Comparison of ENCODE assay signal across 8 cellular contexts in the genomic region with DNA sequence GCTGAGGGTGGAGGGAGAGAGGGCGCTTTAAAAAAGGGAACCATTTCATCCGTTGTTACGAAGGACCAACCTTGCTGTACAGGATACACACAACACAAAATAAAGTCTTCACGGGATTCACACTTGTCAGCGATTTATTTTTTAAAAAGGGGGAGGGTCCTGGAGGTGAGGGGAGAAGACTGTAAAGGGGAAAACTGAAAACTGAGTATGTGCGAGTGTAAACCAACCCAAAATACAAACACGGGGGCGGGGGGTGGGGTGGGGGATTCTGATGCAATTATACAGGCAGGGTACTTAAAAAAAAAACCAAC. TPM values are rescaled to one million over a fixed set of nuclear protein-coding genes. Genes with fewer than 3 reads are reported as not detected.
DNase-seq lines count a peak whose midpoint lies in the region; ATAC-seq and TF ChIP-seq lines count a peak whose summit lies in the region.

No MANE protein-coding gene starts in this region.

- H3K4me1 ChIP-seq in ascending aorta (peaks cover 0 to 6% of the 10 kb centered on the region in 2 donors), left lung (peaks cover 8 to 33% of the 10 kb centered on the region in 2 donors), tibial nerve (peaks cover 0 to 41% (median 16%) of the 10 kb centered on the region in 4 donors)

- ATAC-seq in GM18505 (IDR thresholded peaks at IDR 0.05; ENCODE audit: unreplicated experiment) (peak; percentile 18), HG03139 (IDR thresholded peaks at IDR 0.05; ENCODE audit: unreplicated experiment) (peak; percentile 16), left lung (peak; percentile 6)

- no peak for TF ChIP-seq CTCF in ascending aorta (IDR thresholded peaks at IDR 0.05)
- TF ChIP-seq CTCF in left lung (IDR thresholded peaks at IDR 0.05), result no peak
- no peak for TF ChIP-seq CTCF in tibial nerve (IDR thresholded peaks at IDR 0.05)

- TF ChIP-seq EP300 in tibial nerve (IDR thresholded peaks at IDR 0.05), result no peak

- intact Hi-C loops in ascending aorta (cut with DNase I) (loop anchor here (5.0 kb wide), 2 partner anchors 38 to 88 kb away; no protein-coding TSS in a partner anchor), left lung (cut with DNase I) (no loop called here)

- H3K27ac ChIP-seq in ascending aorta (peak overlapping the region; percentile 86 to 96), left lung (peak overlapping the region; percentile 87 to 98), tibial nerve (peak overlapping the region; percentile 74 to 98 (median 92))

- H3K27me3 ChIP-seq in ascending aorta (no peaks in the 10 kb centered on the region), left lung (no peaks in the 10 kb centered on the region), tibial nerve (no peaks in the 10 kb centered on the region)

- TF ChIP-seq POLR2A in GM18505 (IDR thresholded peaks at IDR 0.05; ENCODE audit: borderline replicate concordance, extremely low read depth, insufficient read depth, insufficient read length), result no peak
- TF ChIP-seq POLR2A in tibial nerve (IDR thresholded peaks at IDR 0.05), result no peak

- DNase-seq in ascending aorta (ENCODE audit: low spot score in 2 of 2), result no peak
- DNase-seq in left lung, result no peak
- no peak for DNase-seq in tibial nerve (ENCODE audit: low spot score in 2 of 2)
- no peak for DNase-seq in NCI-H510A (lab: John Stamatoyannopoulos, UW)
- DNase-seq in cerebellar nuclear complex (lab: John Stamatoyannopoulos, UW), result no peak
- DNase-seq in iPS-NIHi11 (ENCODE audit: low spot score), result no peak

- WGBS in tibial nerve, 2 donors, result 3% methylated on average over 8 of the region's 8 CpGs

- H3K4me3 ChIP-seq in ascending aorta (peak overlapping the region; percentile 85 to 87), left lung (peak overlapping the region; percentile 68 to 83), tibial nerve (peak overlapping the region; percentile 71 to 92 (median 84))

- H3K9me3 ChIP-seq in ascending aorta (no peaks in the 10 kb centered on the region), left lung (no peaks in the 10 kb centered on the region), tibial nerve (no peaks in the 10 kb centered on the region)

- H3K36me3 ChIP-seq in ascending aorta (peaks cover 27 to 35% of the 10 kb centered on the region in 2 donors), left lung (peaks cover 1 to 37% of the 10 kb centered on the region in 2 donors), tibial nerve (peaks cover 0 to 40% (median 10%) of the 10 kb centered on the region in 3 donors)

RNA-seq across cellular contexts. Expression of a gene that starts 0.5 kb away (rescaled TPM):
- total RNA-seq in ascending aorta (32.8 TPM), left lung (10 to 100 TPM; 48.4 to 62.7 TPM), tibial nerve (10 to 100 TPM; 40.6 to 60.7 (median 46.1) TPM)

RNA-seq across cellular contexts. Expression of a gene that starts 19.9 kb away (rescaled TPM):
- total RNA-seq in ascending aorta, result not detected
- under 1 TPM; 0.06 to 0.08 TPM for total RNA-seq in left lung
- not detected for total RNA-seq in tibial nerve

RNA-seq across cellular contexts. Expression of a gene that starts 41.0 kb away (rescaled TPM):
- not detected for total RNA-seq in ascending aorta
- total RNA-seq in left lung, result not detected
- total RNA-seq in tibial nerve, result not detected

RNA-seq across cellular contexts. Expression of a gene that starts 41.5 kb away (rescaled TPM):
- total RNA-seq in ascending aorta, result 106 TPM
- total RNA-seq in left lung, result 100 to 1,000 TPM in 1 of 2 donors, 10 to 100 TPM in 1; 81.2 to 110 TPM
- total RNA-seq in tibial nerve, result 100 to 1,000 TPM in 1 of 4 donors, 10 to 100 TPM in 3; 53.5 to 102 (median 76.9) TPM

RNA-seq across cellular contexts. Expression of a gene that starts 47.5 kb away (rescaled TPM):
- total RNA-seq in ascending aorta (0.85 TPM), left lung (under 1 TPM; 0.15 to 0.58 TPM), tibial nerve (10 to 100 TPM in 1 of 4 donors, 1 to 10 TPM in 2, under 1 TPM in 1; 0.60 to 11.0 (median 3.6) TPM)
